ENCODE assay signal across 10 cellular contexts in the genomic region with DNA sequence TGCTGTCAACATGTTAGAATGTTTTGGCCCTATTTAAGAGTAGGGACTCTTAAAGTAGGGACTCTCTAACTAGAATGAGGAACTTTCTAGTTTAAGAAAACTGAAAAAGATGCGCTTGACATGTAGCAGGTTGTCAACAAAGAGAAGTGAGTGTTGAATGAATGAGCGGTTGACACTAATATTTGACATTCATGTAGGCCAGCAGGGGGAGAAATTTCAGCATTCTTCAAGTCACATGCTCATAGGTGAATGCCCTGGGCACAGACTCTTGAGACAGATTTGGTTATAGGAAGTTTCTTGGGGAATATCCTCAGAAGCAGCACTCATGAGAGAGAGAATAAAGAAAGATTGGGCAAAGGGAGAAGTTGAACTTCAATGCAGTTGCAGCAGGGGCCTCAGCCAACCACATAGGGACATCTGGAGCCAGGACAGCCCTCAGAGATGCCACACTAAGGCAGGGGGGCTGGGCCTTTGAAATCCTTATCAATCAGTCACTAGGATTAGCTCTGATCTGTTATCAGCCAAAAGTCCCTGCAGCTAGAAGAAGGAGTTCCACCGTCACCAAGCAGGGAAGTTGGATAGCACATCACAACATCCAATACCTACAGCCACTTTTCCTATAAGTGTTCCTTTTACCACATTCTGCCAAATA.
A peak's percentile ranks its signal among the peaks of the same experiment; 100 is the strongest.
DNase-seq lines count a peak whose midpoint lies in the region; ATAC-seq and TF ChIP-seq lines count a peak whose summit lies in the region.
"Had no signal": no experiment of that assay in that cellular context is flagged by ENCODE, and none has a peak within 500 bp of the region (broad histone marks: within the 10 kb centered on the region; RNA-seq: fewer than 3 reads in every experiment).

No MANE protein-coding gene starts in this region.

- H3K27ac ChIP-seq in substantia nigra (ENCODE audit: low read depth, low read length, poor library complexity, severe bottlenecking): no peak overlapping the region

- peak; percentile 29; the same call in 1 of the 2 replicates for TF ChIP-seq RAD21 in Ishikawa (IDR thresholded peaks at IDR 0.05; ENCODE audit: low read depth)

- TF ChIP-seq CTCF in GM12864 (IDR thresholded peaks at IDR 0.05; ENCODE audit: low read depth, low read length, missing control alignments): peak; percentile 28

- no peak overlapping the region for H3K4me3 ChIP-seq in GM12864 (ENCODE audit: low read depth, low read length)

- DNase-seq in GM12864 (ENCODE audit: low read depth) (peak; percentile 1), glomerular visceral epithelial cell (ENCODE audit: extremely low spot score) (peak; percentile 2), substantia nigra (lab: John Stamatoyannopoulos, UW) (no peak), C1 segment of cervical spinal cord (lab: John Stamatoyannopoulos, UW) (no peak), amygdala (lab: John Stamatoyannopoulos, UW) (no peak), NCI-H1105 (lab: John Stamatoyannopoulos, UW) (no peak)
- DNase-seq: activated T-cell treated with anti-CD3 and anti-CD28 coated beads, Interleukin-2, amount 50 U/mL, for 48 hours; NCI-H1694 treated with DMSO at 0.1 percent for 48 hours had no signal

- TF ChIP-seq EP300 in Ishikawa (IDR thresholded peaks at IDR 0.05; ENCODE audit: borderline replicate concordance): no peak

- peak; percentile 79 for ATAC-seq in GM21529 (IDR thresholded peaks at IDR 0.05; ENCODE audit: unreplicated experiment)

TF ChIP-seq in Ishikawa, 13 proteins besides CTCF, POLR2A, EP300 and RAD21:
- no peak for TF ChIP-seq REST (IDR thresholded peaks at IDR 0.05; ENCODE audit: low read depth)
- TF ChIP-seq USF1 (IDR thresholded peaks at IDR 0.05): peak; percentile 53

Comparison
In these comparisons a context has a peak if more than half of its experiments do, and no peak if none do; other contexts are left out.
1. DNase-seq: peak in GM12864 (single experiment) and glomerular visceral epithelial cell (single experiment); none in substantia nigra (0 of 49), C1 segment of cervical spinal cord (0 of 14), amygdala (0 of 56) and NCI-H1105 (single experiment).